ENCODE assay signal across 1 cellular context in genomic region chr5:16757577-16757976, GRCh38.
TF ChIP-seq lines count a peak whose summit lies in the region.

No MANE protein-coding gene starts in this region.

TF ChIP-seq in HepG2, 621 proteins besides CTCF, POLR2A, EP300 and RAD21:
- 0 out of 2 replicates have a peak, but pooled peaks have one; percentile 22 for TF ChIP-seq POGK (CRISPR knock-in tag; conservative IDR thresholded peaks at IDR 0.05)
- peak; percentile 65; the same call in 1 of the 2 replicates for TF ChIP-seq ZNF3 (CRISPR knock-in tag; IDR thresholded peaks at IDR 0.05)
- peak; percentile 38; the same call in 1 of the 2 replicates for TF ChIP-seq CEBPG (CRISPR knock-in tag; IDR thresholded peaks at IDR 0.05)
- TF ChIP-seq, protein P1, sequence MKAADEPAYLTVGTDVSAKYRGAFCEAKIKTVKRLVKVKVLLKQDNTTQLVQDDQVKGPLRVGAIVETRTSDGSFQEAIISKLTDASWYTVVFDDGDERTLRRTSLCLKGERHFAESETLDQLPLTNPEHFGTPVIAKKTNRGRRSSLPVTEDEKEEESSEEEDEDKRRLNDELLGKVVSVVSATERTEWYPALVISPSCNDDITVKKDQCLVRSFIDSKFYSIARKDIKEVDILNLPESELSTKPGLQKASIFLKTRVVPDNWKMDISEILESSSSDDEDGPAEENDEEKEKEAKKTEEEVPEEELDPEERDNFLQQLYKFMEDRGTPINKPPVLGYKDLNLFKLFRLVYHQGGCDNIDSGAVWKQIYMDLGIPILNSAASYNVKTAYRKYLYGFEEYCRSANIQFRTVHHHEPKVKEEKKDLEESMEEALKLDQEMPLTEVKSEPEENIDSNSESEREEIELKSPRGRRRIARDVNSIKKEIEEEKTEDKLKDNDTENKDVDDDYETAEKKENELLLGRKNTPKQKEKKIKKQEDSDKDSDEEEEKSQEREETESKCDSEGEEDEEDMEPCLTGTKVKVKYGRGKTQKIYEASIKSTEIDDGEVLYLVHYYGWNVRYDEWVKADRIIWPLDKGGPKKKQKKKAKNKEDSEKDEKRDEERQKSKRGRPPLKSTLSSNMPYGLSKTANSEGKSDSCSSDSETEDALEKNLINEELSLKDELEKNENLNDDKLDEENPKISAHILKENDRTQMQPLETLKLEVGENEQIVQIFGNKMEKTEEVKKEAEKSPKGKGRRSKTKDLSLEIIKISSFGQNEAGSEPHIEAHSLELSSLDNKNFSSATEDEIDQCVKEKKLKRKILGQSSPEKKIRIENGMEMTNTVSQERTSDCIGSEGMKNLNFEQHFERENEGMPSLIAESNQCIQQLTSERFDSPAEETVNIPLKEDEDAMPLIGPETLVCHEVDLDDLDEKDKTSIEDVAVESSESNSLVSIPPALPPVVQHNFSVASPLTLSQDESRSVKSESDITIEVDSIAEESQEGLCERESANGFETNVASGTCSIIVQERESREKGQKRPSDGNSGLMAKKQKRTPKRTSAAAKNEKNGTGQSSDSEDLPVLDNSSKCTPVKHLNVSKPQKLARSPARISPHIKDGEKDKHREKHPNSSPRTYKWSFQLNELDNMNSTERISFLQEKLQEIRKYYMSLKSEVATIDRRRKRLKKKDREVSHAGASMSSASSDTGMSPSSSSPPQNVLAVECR (CRISPR knock-in tag; IDR thresholded peaks at IDR 0.05; ENCODE audit: borderline replicate concordance), result peak; percentile 18; the same call in 1 of the 2 replicates
- TF ChIP-seq, protein P2, sequence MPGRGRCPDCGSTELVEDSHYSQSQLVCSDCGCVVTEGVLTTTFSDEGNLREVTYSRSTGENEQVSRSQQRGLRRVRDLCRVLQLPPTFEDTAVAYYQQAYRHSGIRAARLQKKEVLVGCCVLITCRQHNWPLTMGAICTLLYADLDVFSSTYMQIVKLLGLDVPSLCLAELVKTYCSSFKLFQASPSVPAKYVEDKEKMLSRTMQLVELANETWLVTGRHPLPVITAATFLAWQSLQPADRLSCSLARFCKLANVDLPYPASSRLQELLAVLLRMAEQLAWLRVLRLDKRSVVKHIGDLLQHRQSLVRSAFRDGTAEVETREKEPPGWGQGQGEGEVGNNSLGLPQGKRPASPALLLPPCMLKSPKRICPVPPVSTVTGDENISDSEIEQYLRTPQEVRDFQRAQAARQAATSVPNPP (CRISPR knock-in tag; IDR thresholded peaks at IDR 0.05), result peak; percentile 21; the same call in 1 of the 2 replicates
- 0 out of 2 replicates have a peak, but pooled peaks have one; percentile 21 for TF ChIP-seq SMYD3 (CRISPR knock-in tag; IDR thresholded peaks at IDR 0.05)
- peak; percentile 81 for TF ChIP-seq ZNF770 (CRISPR knock-in tag; IDR thresholded peaks at IDR 0.05)
- 0 out of 2 replicates have a peak, but pooled peaks have one; percentile 5 for TF ChIP-seq ZNF460 (CRISPR knock-in tag; IDR thresholded peaks at IDR 0.05; ENCODE audit: borderline replicate concordance)
- 0 out of 2 replicates have a peak, but pooled peaks have one; percentile 14 for TF ChIP-seq KAT7 (CRISPR knock-in tag; IDR thresholded peaks at IDR 0.05; ENCODE audit: borderline replicate concordance)
- 0 out of 2 replicates have a peak, but pooled peaks have one; percentile 5 for TF ChIP-seq JUND (CRISPR knock-in tag; IDR thresholded peaks at IDR 0.05)
- TF ChIP-seq FOXO4 (CRISPR knock-in tag; conservative IDR thresholded peaks at IDR 0.05), result 0 out of 2 replicates have a peak, but pooled peaks have one; percentile 17
